9 cellular contexts compared by ENCODE assay signal in the genomic region with DNA sequence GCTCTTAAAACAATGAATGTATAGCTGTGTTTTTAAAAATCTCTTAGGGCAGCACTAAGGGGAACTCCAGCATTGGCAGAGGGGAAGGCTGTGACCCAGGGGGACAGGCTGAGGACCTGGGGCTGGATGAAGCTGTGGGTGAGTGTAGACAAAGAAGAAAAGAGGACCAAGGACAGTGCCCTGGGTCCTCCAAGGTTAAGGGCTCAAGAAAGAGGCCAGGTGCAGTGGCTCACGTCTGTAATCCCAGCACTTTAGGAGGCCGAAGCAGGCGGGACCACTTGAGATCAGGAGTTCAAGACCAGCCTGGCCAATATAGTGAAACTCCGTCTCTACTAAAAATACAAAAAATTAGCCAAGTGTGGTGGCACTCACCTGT. TPM values are rescaled to one million over a fixed set of nuclear protein-coding genes. Genes with fewer than 3 reads are reported as not detected.
A peak's percentile ranks its signal among the peaks of the same experiment; 100 is the strongest.
DNase-seq lines count a peak whose midpoint lies in the region; FAIRE-seq and TF ChIP-seq lines count a peak whose summit lies in the region.
"Not testable (repeated sequence)": the region's sequence is repeated elsewhere in the genome, so short reads cannot be mapped to it uniquely, and the experiment has no call there.
"Had no signal": no experiment of that assay in that cellular context is flagged by ENCODE, and none has a peak within 500 bp of the region (broad histone marks: within the 10 kb centered on the region; RNA-seq: fewer than 3 reads in every experiment).

No MANE protein-coding gene starts in this region.

- H3K4me1 ChIP-seq in Caco-2 (peaks cover 29% of the 10 kb centered on the region), keratinocyte (ENCODE audit: control insufficient read depth, extremely low read depth, insufficient read depth, low read length) (peaks cover 27% of the 10 kb centered on the region), tibial nerve (peaks cover 0 to 54% (median 27%) of the 10 kb centered on the region in 4 donors)

- H3K4me3 ChIP-seq in Caco-2 (ENCODE audit: low read depth, low read length); NB4 (ENCODE audit: low read depth, low read length); keratinocyte (ENCODE audit: control insufficient read depth in 2 of 3, extremely low read depth in 1 of 3, insufficient read depth in 2 of 3, low read depth in 1 of 3, low read length in 3 of 3); tibial nerve: not testable (repeated sequence)
- H3K4me3 ChIP-seq in WERI-Rb-1 (ENCODE audit: low read depth, low read length): peak overlapping the region; percentile 67; the same call in 1 of the 2 replicates
- peak overlapping the region in 56 of 59 donors; percentile 12 to 77 (median 56) for H3K4me3 ChIP-seq in dorsolateral prefrontal cortex

- not testable (repeated sequence) for BruUV-seq in Caco-2 (replicated peaks; lab: Mats Ljungman, UMichigan)

- H3K36me3 ChIP-seq in Caco-2 (ENCODE audit: control insufficient read depth, insufficient read depth, low read length); keratinocyte (ENCODE audit: control insufficient read depth in 2 of 2, extremely low read depth in 1 of 2, insufficient read depth in 2 of 2, low read length in 2 of 2): not testable (repeated sequence)
- H3K36me3 ChIP-seq in WERI-Rb-1: peaks cover 14% of the 10 kb centered on the region
- peaks cover 0 to 19% (median 0%) of the 10 kb centered on the region in 3 donors for H3K36me3 ChIP-seq in tibial nerve

- not testable (repeated sequence) for H3K27me3 ChIP-seq in Caco-2 (replicated peaks; ENCODE audit: control insufficient read depth, insufficient read depth, low read length); WERI-Rb-1 (ENCODE audit: insufficient read depth, low read depth, severe bottlenecking); dorsolateral prefrontal cortex; keratinocyte (ENCODE audit: control insufficient read depth, extremely low read depth, insufficient read depth, low read length); tibial nerve

- POLR2A ChIA-PET in Caco-2 (lab: Charles Lee): interaction anchor here (1.0 to 2.1 kb wide), 2 partner anchors 19 to 31 kb away, joined by 3 to 7 read pairs; no protein-coding TSS in a partner anchor

- not testable (repeated sequence) for FAIRE-seq in keratinocyte (lab: Jason Lieb, UNC)

- not testable (repeated sequence) for H3K9ac ChIP-seq in keratinocyte (ENCODE audit: control insufficient read depth, extremely low read depth, insufficient read depth, low read length)

- not testable (repeated sequence) for TF ChIP-seq EP300 in tibial nerve (IDR thresholded peaks at IDR 0.05)

- H3K79me2 ChIP-seq in keratinocyte (ENCODE audit: control insufficient read depth, insufficient read depth, low read length): peaks cover 31% of the 10 kb centered on the region

- H3K4me2 ChIP-seq in keratinocyte (ENCODE audit: control insufficient read depth, extremely low read depth, insufficient read depth, low read depth, low read length): peak overlapping the region; percentile 26

- not testable (repeated sequence) for TF ChIP-seq CTCF in Caco-2 (IDR thresholded peaks at IDR 0.05; ENCODE audit: insufficient read depth in 1 of 2, low read depth in 1 of 2, low read length in 1 of 2, severe bottlenecking in 1 of 2, unreplicated experiment in 1 of 2); NB4 (IDR thresholded peaks at IDR 0.05; ENCODE audit: low read depth, low read length); WERI-Rb-1 (IDR thresholded peaks at IDR 0.05; ENCODE audit: low read depth, low read length); dorsolateral prefrontal cortex (IDR thresholded peaks at IDR 0.05 in 54 of 56, conservative IDR thresholded peaks at IDR 0.05 in 2 of 56; ENCODE audit: low read depth in 1 of 56, partially characterized antibody in 56 of 56); keratinocyte (optimal IDR thresholded peaks at IDR 0.05 in 1 of 3, IDR thresholded peaks at IDR 0.05 in 1 of 3, conservative IDR thresholded peaks at IDR 0.05 in 1 of 3; ENCODE audit: extremely low read depth in 1 of 3, insufficient read depth in 2 of 3, low read length in 3 of 3); neural crest cell (conservative IDR thresholded peaks at IDR 0.05); tibial nerve (IDR thresholded peaks at IDR 0.05)

- WGBS in tibial nerve, 2 donors: 68 to 84% methylated on average over 4 of the region's 4 CpGs

- H3K4me3 Mint-ChIP-seq in Caco-2 (ENCODE audit: unreplicated experiment): peak overlapping the region; percentile 74
- peak overlapping the region; percentile 71 for H3K4me3 Mint-ChIP-seq in activated naive CD4-positive, alpha-beta T cell treated with anti-CD3 and anti-CD28 coated beads, Interleukin-2, amount 10 ng/mL, durations not matched to agents 7 days and 5 days
- H3K4me3 Mint-ChIP-seq in neural crest cell: peak overlapping the region; percentile 78

- H3K4me1 Mint-ChIP-seq in Caco-2 (ENCODE audit: low read depth, unreplicated experiment): not testable (repeated sequence)
- H3K4me1 Mint-ChIP-seq in activated naive CD4-positive, alpha-beta T cell treated with anti-CD3 and anti-CD28 coated beads, Interleukin-2, amount 10 ng/mL, durations not matched to agents 7 days and 5 days: peaks cover 46% of the 10 kb centered on the region
- H3K4me1 Mint-ChIP-seq in neural crest cell: peaks cover 31% of the 10 kb centered on the region

- not testable (repeated sequence) for TF ChIP-seq POLR2A in NB4 (IDR thresholded peaks at IDR 0.05; ENCODE audit: extremely low read depth, insufficient read length); tibial nerve (IDR thresholded peaks at IDR 0.05)

- not testable (repeated sequence) for H3K9me3 ChIP-seq in Caco-2; WERI-Rb-1 (ENCODE audit: severe bottlenecking); keratinocyte (ENCODE audit: control insufficient read depth, low read depth, low read length); tibial nerve

- peaks cover 16% of the 10 kb centered on the region for H4K20me1 ChIP-seq in keratinocyte (ENCODE audit: control insufficient read depth, extremely low read depth, insufficient read depth, low read length)

- DNase-seq in Caco-2; WERI-Rb-1; activated naive CD4-positive, alpha-beta T cell treated with anti-CD3 and anti-CD28 coated beads, Interleukin-2, amount 10 ng/mL, durations not matched to agents 7 days and 5 days; dorsolateral prefrontal cortex; keratinocyte (ENCODE audit: low read depth, low spot score); neural crest cell (ENCODE audit: low read depth, low spot score); tibial nerve (ENCODE audit: low spot score in 2 of 2): not testable (repeated sequence)
- DNase-seq in NB4 (ENCODE audit: low read depth): peak; percentile 23

- not testable (repeated sequence) for H2AFZ ChIP-seq in keratinocyte (ENCODE audit: control insufficient read depth, low read length)

- H3K9me1 ChIP-seq in keratinocyte (ENCODE audit: control insufficient read depth, extremely low read depth, insufficient read depth, low read length): not testable (repeated sequence)

- not testable (repeated sequence) for H3K36me3 Mint-ChIP-seq in Caco-2 (ENCODE audit: insufficient read depth, unreplicated experiment); neural crest cell (ENCODE audit: low read depth)
- peaks cover 15% of the 10 kb centered on the region for H3K36me3 Mint-ChIP-seq in activated naive CD4-positive, alpha-beta T cell treated with anti-CD3 and anti-CD28 coated beads, Interleukin-2, amount 10 ng/mL, durations not matched to agents 7 days and 5 days

- CTCF ChIA-PET in Caco-2 (lab: Charles Lee): interaction anchor here (0.6 to 2.2 kb wide), 7 partner anchors 12 to 221 kb away, joined by 3 to 15 read pairs (median 4); a partner anchor contains a TSS
- CTCF ChIA-PET in activated naive CD4-positive, alpha-beta T cell treated with anti-CD3 and anti-CD28 coated beads, Interleukin-2, amount 10 ng/mL, durations not matched to agents 7 days and 5 days (lab: Charles Lee): interaction anchor here (0.7 to 6.9 kb wide), 6 partner anchors 8 to 68 kb away, joined by 3 to 52 read pairs (median 13); a partner anchor contains a TSS

- H3K27ac Mint-ChIP-seq in Caco-2 (ENCODE audit: unreplicated experiment); neural crest cell (ENCODE audit: unreplicated experiment): not testable (repeated sequence)
- peak overlapping the region; percentile 26 for H3K27ac Mint-ChIP-seq in activated naive CD4-positive, alpha-beta T cell treated with anti-CD3 and anti-CD28 coated beads, Interleukin-2, amount 10 ng/mL, durations not matched to agents 7 days and 5 days

- intact Hi-C loops in Caco-2 (cut with micrococcal nuclease; ENCODE audit: unreplicated experiment): loop anchor here (5.0 kb wide), 1 partner anchor 70 kb away; no protein-coding TSS in a partner anchor
- intact Hi-C loops in dorsolateral prefrontal cortex (cut with DNase I): loop anchor here in 1 of 2 donors (1.0 to 2.0 kb wide), 2 partner anchors 8 to 59 kb away; a partner anchor contains a TSS

- H3K27me3 Mint-ChIP-seq in Caco-2 (ENCODE audit: insufficient read depth, unreplicated experiment); neural crest cell (ENCODE audit: low read depth): not testable (repeated sequence)
- H3K27me3 Mint-ChIP-seq in activated naive CD4-positive, alpha-beta T cell treated with anti-CD3 and anti-CD28 coated beads, Interleukin-2, amount 10 ng/mL, durations not matched to agents 7 days and 5 days: peaks cover 10% of the 10 kb centered on the region

- dilution Hi-C loops in keratinocyte (cut with MboI; ENCODE audit: extremely low pct_ligation_motif_present, low sequenced_read_pairs): not testable (repeated sequence)

- not testable (repeated sequence) for H3K27ac ChIP-seq in WERI-Rb-1; keratinocyte (ENCODE audit: control insufficient read depth, insufficient read depth, low read length)
- H3K27ac ChIP-seq in dorsolateral prefrontal cortex: peak overlapping the region in 47 of 59 donors; percentile 4 to 89 (median 71)
- H3K27ac ChIP-seq in tibial nerve: peak overlapping the region in 3 of 4 donors; percentile 59 to 68 (median 63)

- H3K9me3 Mint-ChIP-seq in Caco-2 (ENCODE audit: unreplicated experiment); activated naive CD4-positive, alpha-beta T cell treated with anti-CD3 and anti-CD28 coated beads, Interleukin-2, amount 10 ng/mL, durations not matched to agents 7 days and 5 days; neural crest cell: not testable (repeated sequence)

RNA-seq across cellular contexts. Expression of a gene that starts 1.1 kb away (rescaled TPM):
- total RNA-seq in Caco-2 (2022) (72.7 and 84.3 TPM in 2 replicates), dorsolateral prefrontal cortex (100 to 1,000 TPM in 20 of 120 experiments, 10 to 100 TPM in 100; 53.5 to 178 (median 74.0) TPM), neural crest cell (82.1 and 83.6 TPM in 2 replicates), tibial nerve (100 to 1,000 TPM in 2 of 4 donors, 10 to 100 TPM in 2; 72.8 to 109 (median 100) TPM)
- 18.1 to 22.3 TPM (median 22.0 TPM) in 3 replicates for polyA plus RNA-seq in keratinocyte
- 20.5 TPM for polyA plus RNA-seq in keratinocyte (2011; ENCODE audit: low read depth)
- polyA plus RNA-seq in keratinocyte (2011; cell fraction: cytosol; rRNA removed): 14.2 and 31.9 TPM in 2 replicates
- polyA plus RNA-seq in keratinocyte (2011; cell fraction: nucleus; rRNA removed): 19.2 and 26.9 TPM in 2 replicates
- polyA plus RNA-seq in keratinocyte (2012; ENCODE audit: low replicate concordance): 19.4 and 51.1 TPM in 2 replicates
- polyA minus RNA-seq in keratinocyte: 19.1 to 48.1 TPM (median 20.0 TPM) in 3 replicates
- polyA minus RNA-seq in keratinocyte (2011; cell fraction: cytosol; rRNA and poly(A)+ RNA removed): 59.7 TPM
- polyA minus RNA-seq in keratinocyte (2011; cell fraction: nucleus; rRNA and poly(A)+ RNA removed): 16.1 and 19.6 TPM in 2 replicates

RNA-seq across cellular contexts. Expression of a gene that starts 6.4 kb away (rescaled TPM):
- total RNA-seq in Caco-2 (2022): not detected in 2 replicates
- 10 to 100 TPM in 3 of 120 experiments, 1 to 10 TPM in 117; 2.0 to 11.0 (median 5.3) TPM for total RNA-seq in dorsolateral prefrontal cortex
- 0.06 to 0.09 TPM (median 0.07 TPM) in 3 replicates for polyA plus RNA-seq in keratinocyte
- polyA plus RNA-seq in keratinocyte (2011; ENCODE audit: low read depth): not detected
- polyA plus RNA-seq in keratinocyte (2011; cell fraction: cytosol; rRNA removed): 0.06 TPM in 1 of 2 replicates, not detected in the other
- 0.15 TPM in 2 replicates for polyA plus RNA-seq in keratinocyte (2011; cell fraction: nucleus; rRNA removed)
- polyA plus RNA-seq in keratinocyte (2012; ENCODE audit: low replicate concordance): not detected in 2 replicates
- polyA minus RNA-seq in keratinocyte: not detected in 3 replicates
- polyA minus RNA-seq in keratinocyte (2011; cell fraction: cytosol; rRNA and poly(A)+ RNA removed): not detected
- not detected in 2 replicates for polyA minus RNA-seq in keratinocyte (2011; cell fraction: nucleus; rRNA and poly(A)+ RNA removed)
- total RNA-seq in neural crest cell: 0.54 and 0.55 TPM in 2 replicates
- total RNA-seq in tibial nerve: 1 to 10 TPM in 2 of 4 donors, not detected in 2; 1.1 to 1.8 TPM
- total RNA-seq: suprapubic skin had no signal

RNA-seq across cellular contexts. Expression of a gene that starts 8.5 kb away (rescaled TPM):
- total RNA-seq in Caco-2 (2022): 59.0 and 66.7 TPM in 2 replicates
- total RNA-seq in dorsolateral prefrontal cortex: 10 to 100 TPM; 30.5 to 72.6 (median 46.2) TPM
- polyA plus RNA-seq in keratinocyte: 15.0 to 41.5 TPM (median 23.5 TPM) in 3 replicates
- polyA plus RNA-seq in keratinocyte (2011; ENCODE audit: low read depth): 35.9 TPM
- 31.9 and 57.1 TPM in 2 replicates for polyA plus RNA-seq in keratinocyte (2011; cell fraction: cytosol; rRNA removed)
- 89.9 and 117 TPM in 2 replicates for polyA plus RNA-seq in keratinocyte (2011; cell fraction: nucleus; rRNA removed)
- polyA plus RNA-seq in keratinocyte (2012; ENCODE audit: low replicate concordance): 14.3 and 38.5 TPM in 2 replicates
- polyA minus RNA-seq in keratinocyte: 19.1 to 77.3 TPM (median 28.9 TPM) in 3 replicates
- 34.5 TPM for polyA minus RNA-seq in keratinocyte (2011; cell fraction: cytosol; rRNA and poly(A)+ RNA removed)
- polyA minus RNA-seq in keratinocyte (2011; cell fraction: nucleus; rRNA and poly(A)+ RNA removed): 18.8 and 36.4 TPM in 2 replicates
- 46.5 and 47.5 TPM in 2 replicates for total RNA-seq in neural crest cell
- 10 to 100 TPM; 33.0 to 65.4 (median 43.9) TPM for total RNA-seq in tibial nerve

RNA-seq across cellular contexts. Expression of a gene that starts 20.1 kb away (rescaled TPM):
- total RNA-seq in Caco-2 (2022) (54.7 and 56.1 TPM in 2 replicates), dorsolateral prefrontal cortex (10 to 100 TPM; 19.0 to 45.5 (median 31.1) TPM), neural crest cell (86.0 and 93.0 TPM in 2 replicates), tibial nerve (10 to 100 TPM; 14.4 to 32.4 (median 22.2) TPM)
- polyA plus RNA-seq in keratinocyte: 25.8 to 44.3 TPM (median 28.2 TPM) in 3 replicates
- polyA plus RNA-seq in keratinocyte (2011; ENCODE audit: low read depth): 4.8 TPM
- polyA plus RNA-seq in keratinocyte (2011; cell fraction: cytosol; rRNA removed): 27.4 and 60.1 TPM in 2 replicates
- 14.8 and 21.0 TPM in 2 replicates for polyA plus RNA-seq in keratinocyte (2011; cell fraction: nucleus; rRNA removed)
- polyA plus RNA-seq in keratinocyte (2012; ENCODE audit: low replicate concordance): 14.3 and 54.5 TPM in 2 replicates
- polyA minus RNA-seq in keratinocyte: 20.5 to 76.6 TPM (median 31.1 TPM) in 3 replicates
- 90.0 TPM for polyA minus RNA-seq in keratinocyte (2011; cell fraction: cytosol; rRNA and poly(A)+ RNA removed)
- polyA minus RNA-seq in keratinocyte (2011; cell fraction: nucleus; rRNA and poly(A)+ RNA removed): 10.8 and 13.0 TPM in 2 replicates

RNA-seq across cellular contexts. Expression of a gene that starts 32.7 kb away (rescaled TPM):
- total RNA-seq in Caco-2 (2022) (14.9 and 17.3 TPM in 2 replicates), dorsolateral prefrontal cortex (10 to 100 TPM in 119 of 120 experiments, 1 to 10 TPM in 1; 9.8 to 22.0 (median 15.9) TPM), neural crest cell (9.3 and 12.8 TPM in 2 replicates), tibial nerve (10 to 100 TPM in 3 of 4 donors, 1 to 10 TPM in 1; 9.4 to 20.7 (median 14.9) TPM)
- 4.3 to 9.0 TPM (median 5.2 TPM) in 3 replicates for polyA plus RNA-seq in keratinocyte
- polyA plus RNA-seq in keratinocyte (2011; ENCODE audit: low read depth): 0.51 TPM
- 4.2 and 7.7 TPM in 2 replicates for polyA plus RNA-seq in keratinocyte (2011; cell fraction: cytosol; rRNA removed)
- polyA plus RNA-seq in keratinocyte (2011; cell fraction: nucleus; rRNA removed): 4.5 and 6.2 TPM in 2 replicates
- 3.2 and 9.7 TPM in 2 replicates for polyA plus RNA-seq in keratinocyte (2012; ENCODE audit: low replicate concordance)
- polyA minus RNA-seq in keratinocyte: 5.6 to 13.5 TPM (median 6.1 TPM) in 3 replicates
- 9.8 TPM for polyA minus RNA-seq in keratinocyte (2011; cell fraction: cytosol; rRNA and poly(A)+ RNA removed)
- 5.9 and 7.0 TPM in 2 replicates for polyA minus RNA-seq in keratinocyte (2011; cell fraction: nucleus; rRNA and poly(A)+ RNA removed)
